ENCODE assay signal across 30 cellular contexts in the genomic region with DNA sequence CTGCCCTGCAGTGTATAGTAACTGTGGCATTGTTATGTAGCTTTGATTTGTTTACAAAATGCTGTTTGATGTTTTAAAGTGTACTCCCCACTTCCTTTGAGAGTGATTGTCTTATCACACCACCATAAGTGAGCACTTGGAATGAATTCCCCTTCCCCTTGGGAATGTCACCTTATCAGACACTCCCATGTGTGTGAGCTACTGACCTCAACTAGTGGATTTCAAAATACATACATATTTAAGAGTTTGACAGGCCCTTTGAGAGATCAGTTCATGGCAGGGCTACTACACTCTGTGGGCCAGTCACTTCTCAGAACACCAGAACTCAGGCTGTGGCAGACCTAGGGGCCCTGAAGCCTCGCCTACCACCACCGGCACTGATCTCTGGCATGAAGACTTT.
"Had no signal": no experiment of that assay in that cellular context is flagged by ENCODE, and none has a peak within 500 bp of the region (broad histone marks: within the 10 kb centered on the region; RNA-seq: fewer than 3 reads in every experiment).

No MANE protein-coding gene starts in this region.

- H3K4me1 ChIP-seq: gastrocnemius medialis, parathyroid adenoma, right atrium auricular region, thyroid gland had no signal

- H3K27ac Mint-ChIP-seq: memory B cell; mesothelial cell of epicardium; naive B cell; natural killer cell treated with Interleukin-12 subunit alpha and Interleukin-12 subunit beta and Interleukin-15 and Interleukin-18, amount 100 ng/mL, for 72 hours; progenitor cell of endocrine pancreas had no signal

- DNase-seq: dorsolateral prefrontal cortex; effector CD4-positive, alpha-beta T cell; foreskin fibroblast; gastrocnemius medialis; head of caudate nucleus; kidney; mucosa of descending colon; naive B cell; stimulated activated CD4-positive, alpha-beta T cell treated with anti-CD3 and anti-CD28 coated beads, Interleukin-12 subunit alpha, Interleukin-12 subunit beta, amount 100 ng/mL, for 4 hours; stimulated activated CD4-positive, alpha-beta T cell treated with anti-CD3 and anti-CD28 coated beads, Interleukin-1b, Interleukin-23, amount 100 ng/mL, for 48 hours; stimulated activated CD4-positive, alpha-beta T cell treated with anti-CD3 and anti-CD28 coated beads, Interleukin-4, amount 100 ng/mL, for 1 hour; stimulated activated CD8-positive, alpha-beta memory T cell treated with anti-CD3 and anti-CD28 coated beads, Interleukin-4, amount 100 ng/mL, for 48 hours; stimulated activated naive CD4-positive, alpha-beta T cell; stimulated activated naive CD8-positive, alpha-beta T cell treated with anti-CD3 and anti-CD28 coated beads, Interleukin-15, amount 100 ng/mL, for 72 hours; thyroid gland; trophoblast cell had no signal

- H3K9me3 ChIP-seq: gastrocnemius medialis, mucosa of descending colon, neutrophil, right atrium auricular region, thyroid gland had no signal

- H3K27ac ChIP-seq: dorsolateral prefrontal cortex, epithelial cell of prostate, gastrocnemius medialis, neutrophil, parathyroid adenoma, right atrium auricular region, thyroid gland had no signal

- H3K4me3 Mint-ChIP-seq: memory B cell; mesothelial cell of epicardium; naive B cell; natural killer cell treated with Interleukin-12 subunit alpha and Interleukin-12 subunit beta and Interleukin-15 and Interleukin-18, amount 100 ng/mL, for 72 hours; neural crest cell; stimulated activated naive CD8-positive, alpha-beta T cell treated with anti-CD3 and anti-CD28 coated beads, Interleukin-15, amount 100 ng/mL, for 72 hours had no signal

- H3K4me3 ChIP-seq: dorsolateral prefrontal cortex, gastrocnemius medialis, lung, mucosa of descending colon, right atrium auricular region, smooth muscle cell, thyroid gland had no signal

- H3K4me1 Mint-ChIP-seq: memory B cell; naive B cell; stimulated activated naive CD8-positive, alpha-beta T cell treated with anti-CD3 and anti-CD28 coated beads, Interleukin-15, amount 100 ng/mL, for 72 hours had no signal

- H3K27me3 ChIP-seq: gastrocnemius medialis, neutrophil, right atrium auricular region, thyroid gland had no signal

- H3K27me3 Mint-ChIP-seq: memory B cell, naive B cell had no signal

- H3K36me3 Mint-ChIP-seq: memory B cell; mesothelial cell of epicardium; naive B cell; natural killer cell treated with Interleukin-12 subunit alpha and Interleukin-12 subunit beta and Interleukin-15 and Interleukin-18, amount 100 ng/mL, for 72 hours had no signal

- ATAC-seq: esophagus mucosa; gastrocnemius medialis; left lobe of liver; mucosa of descending colon; natural killer cell treated with Interleukin-12 subunit alpha and Interleukin-12 subunit beta and Interleukin-15 and Interleukin-18, amount 100 ng/mL, for 72 hours; sciatic nerve; stimulated activated naive CD8-positive, alpha-beta T cell treated with anti-CD3 and anti-CD28 coated beads, Interleukin-15, amount 100 ng/mL, for 72 hours had no signal

- H3K36me3 ChIP-seq: gastrocnemius medialis, neutrophil, right atrium auricular region, thyroid gland had no signal

- H3K9ac ChIP-seq: parathyroid adenoma had no signal

- H3K9me3 Mint-ChIP-seq: mesothelial cell of epicardium had no signal
